ENCODE assay signal across 16 cellular contexts in genomic region chr1:95496792-95497191, GRCh38.
DNase-seq lines count a peak whose midpoint lies in the region; ATAC-seq, FAIRE-seq and TF ChIP-seq lines count a peak whose summit lies in the region.
"Had no signal": no experiment of that assay in that cellular context is flagged by ENCODE, and none has a peak within 500 bp of the region (broad histone marks: within the 10 kb centered on the region; RNA-seq: fewer than 3 reads in every experiment).

No MANE protein-coding gene starts in this region.

- ATAC-seq in HepG2 (no peak), right lobe of liver (no peak), HG03439 (IDR thresholded peaks at IDR 0.05; ENCODE audit: unreplicated experiment) (no peak)
- no peak for ATAC-seq in activated CD8-positive, alpha-beta T cell treated with anti-CD3 and anti-CD28 coated beads, Interleukin-2, amount 10 ng/mL, durations not matched to agents 7 days and 5 days

- H4K5ac ChIP-seq in H1 (ENCODE audit: insufficient read length, low read depth, low read length) (no peak overlapping the region), mesendoderm (ENCODE audit: low read length) (no peak overlapping the region)

- no peaks in the 10 kb centered on the region for H3K23me2 ChIP-seq in H1 (ENCODE audit: low read depth, low read length)

- H2BK20ac ChIP-seq in H1 (ENCODE audit: low read length), result no peak overlapping the region

- no peak overlapping the region for H2BK12ac ChIP-seq in H1 (ENCODE audit: low read depth, low read length)

- no TSS peak for BruUV-seq in HepG2 (replicated peaks; lab: Mats Ljungman, UMichigan)

- no peak for DNase-seq in HepG2 (ENCODE audit: low spot score)
- no peak for DNase-seq in right lobe of liver
- DNase-seq in H1 (ENCODE audit: low read depth in 1 of 2, low spot score in 2 of 2), result no peak
- DNase-seq in mesendoderm, result peak; percentile 47
- no peak for DNase-seq in activated CD8-positive, alpha-beta T cell treated with anti-CD3 and anti-CD28 coated beads, Interleukin-2, amount 10 ng/mL, durations not matched to agents 7 days and 5 days
- DNase-seq in GM20000 (ENCODE audit: low spot score), result no peak
- DNase-seq: CD4-positive, CD25-positive, alpha-beta regulatory T cell; DMS53; GF-D8; GM23248; H9; KBM-7 had no signal

- no peaks in the 10 kb centered on the region for H3K79me2 ChIP-seq in HepG2 (ENCODE audit: insufficient read depth, low read length)
- no peaks in the 10 kb centered on the region for H3K79me2 ChIP-seq in H1 (ENCODE audit: control insufficient read depth in 1 of 2, insufficient read depth in 2 of 2, low read length in 2 of 2)
- no peaks in the 10 kb centered on the region for H3K79me2 ChIP-seq in mesendoderm (ENCODE audit: control insufficient read depth, insufficient read depth, low read length)

- H3K79me1 ChIP-seq in H1 (ENCODE audit: low read depth, low read length) (no peaks in the 10 kb centered on the region), mesendoderm (ENCODE audit: low read length) (no peaks in the 10 kb centered on the region)

- H4K91ac ChIP-seq in H1 (replicated peaks; ENCODE audit: insufficient read length, low read length), result no peak overlapping the region

- H3K9me3 ChIP-seq in HepG2 (ENCODE audit: low read length) (no peaks in the 10 kb centered on the region), right lobe of liver (no peaks in the 10 kb centered on the region), H1 (ENCODE audit: insufficient read depth in 2 of 2, low read depth in 1 of 2, low read length in 1 of 2) (no peaks in the 10 kb centered on the region)

- H3K27me3 ChIP-seq in HepG2 (ENCODE audit: control insufficient read depth in 1 of 2, insufficient read depth in 2 of 2, low read length in 2 of 2) (no peaks in the 10 kb centered on the region), right lobe of liver (no peaks in the 10 kb centered on the region), H1 (replicated peaks in 1 of 4; ENCODE audit: control insufficient read depth in 3 of 4, extremely low read depth in 1 of 4, insufficient read depth in 3 of 4, low read length in 3 of 4) (no peaks in the 10 kb centered on the region), mesendoderm (ENCODE audit: insufficient read depth, low read length, poor library complexity) (no peaks in the 10 kb centered on the region)
- H3K27me3 ChIP-seq: BLaER1 treated with 17β-estradiol and CSF1 and Interleukin-3, amounts not matched to agents 10 nM and 100 nM had no signal

- no peak for TF ChIP-seq RAD21 in HepG2 (CRISPR knock-in tag; IDR thresholded peaks at IDR 0.05)
- no peak for TF ChIP-seq RAD21 in H1 (IDR thresholded peaks at IDR 0.05 in 1 of 2, conservative IDR thresholded peaks at IDR 0.05 in 1 of 2; ENCODE audit: low read depth in 2 of 2, low read length in 2 of 2)

- H2BK120ac ChIP-seq in H1 (replicated peaks; ENCODE audit: low read depth, low read length), result no peak overlapping the region
- H2BK120ac ChIP-seq in mesendoderm (ENCODE audit: low read depth, low read length), result no peak overlapping the region

- no peak overlapping the region for H3K27ac Mint-ChIP-seq in activated CD8-positive, alpha-beta T cell treated with anti-CD3 and anti-CD28 coated beads, Interleukin-2, amount 10 ng/mL, durations not matched to agents 7 days and 5 days
- H3K27ac Mint-ChIP-seq: CD4-positive, CD25-positive, alpha-beta regulatory T cell; H9 had no signal

- H3K4me1 ChIP-seq in HepG2 (ENCODE audit: insufficient read depth, low read length), result no peaks in the 10 kb centered on the region
- no peaks in the 10 kb centered on the region for H3K4me1 ChIP-seq in right lobe of liver
- peaks cover 0 to 14% (median 4%) of the 10 kb centered on the region in 4 experiments; a peak in 3 of 7 replicates for H3K4me1 ChIP-seq in H1 (replicated peaks in 1 of 4; ENCODE audit: control insufficient read depth in 3 of 4, insufficient read depth in 4 of 4, low read length in 3 of 4)
- no peaks in the 10 kb centered on the region for H3K4me1 ChIP-seq in mesendoderm (ENCODE audit: control insufficient read depth, low read depth, low read length)
- H3K4me1 ChIP-seq: BLaER1 treated with 17β-estradiol and CSF1 and Interleukin-3, amounts not matched to agents 10 nM and 100 nM had no signal

- no peak overlapping the region for H3K23ac ChIP-seq in H1 (ENCODE audit: insufficient read length)
- no peak overlapping the region for H3K23ac ChIP-seq in mesendoderm (ENCODE audit: low read length)

- H2AK5ac ChIP-seq in H1 (ENCODE audit: low read depth, low read length) (no peak overlapping the region), mesendoderm (ENCODE audit: low read length) (no peak overlapping the region)

- POLR2A ChIA-PET in HepG2 (lab: Yijun Ruan, JAX) (no interaction called here), H1 (lab: Charles Lee; ENCODE audit: partially characterized antibody) (no interaction called here)
- POLR2A ChIA-PET in activated CD8-positive, alpha-beta T cell treated with anti-CD3 and anti-CD28 coated beads, Interleukin-2, amount 10 ng/mL, durations not matched to agents 7 days and 5 days (lab: Charles Lee), result no interaction called here

- H3K4me2 ChIP-seq in HepG2 (ENCODE audit: low read depth, low read length) (no peak overlapping the region), H1 (ENCODE audit: insufficient read depth in 1 of 2, low read depth in 2 of 2, low read length in 2 of 2) (no peak overlapping the region), mesendoderm (ENCODE audit: low read length) (no peak overlapping the region)
- H3K4me2 ChIP-seq: BLaER1 treated with 17β-estradiol and CSF1 and Interleukin-3, amounts not matched to agents 10 nM and 100 nM had no signal

- TF ChIP-seq POLR2A in HepG2 (IDR thresholded peaks at IDR 0.05; ENCODE audit: insufficient read depth in 1 of 2, low read depth in 2 of 2, low read length in 2 of 2) (no peak), right lobe of liver (IDR thresholded peaks at IDR 0.05) (no peak), H1 (IDR thresholded peaks at IDR 0.05; ENCODE audit: control extremely low read depth in 1 of 2, low read depth in 2 of 2, low read length in 2 of 2) (no peak)

- no peaks in the 10 kb centered on the region for H3K36me3 ChIP-seq in HepG2 (replicated peaks in 1 of 2; ENCODE audit: control insufficient read depth in 1 of 2, insufficient read depth in 2 of 2, low read length in 2 of 2)
- no peaks in the 10 kb centered on the region for H3K36me3 ChIP-seq in right lobe of liver
- no peaks in the 10 kb centered on the region for H3K36me3 ChIP-seq in H1 (ENCODE audit: control insufficient read depth in 2 of 4, insufficient read depth in 4 of 4, low read length in 3 of 4)
- no peaks in the 10 kb centered on the region for H3K36me3 ChIP-seq in mesendoderm (ENCODE audit: control insufficient read depth, insufficient read depth, low read length)
- H3K36me3 ChIP-seq: BLaER1 treated with 17β-estradiol and CSF1 and Interleukin-3, amounts not matched to agents 10 nM and 100 nM had no signal

- no peak overlapping the region for H2BK15ac ChIP-seq in H1 (ENCODE audit: low read length)
- H2BK15ac ChIP-seq in mesendoderm (replicated peaks; ENCODE audit: low read depth), result no peak overlapping the region

- intact Hi-C loops in HepG2 (cut with micrococcal nuclease; ENCODE audit: unreplicated experiment), result no loop called here
- intact Hi-C loops in right lobe of liver (cut with DNase I), result no loop called here

- H3K9me3 Mint-ChIP-seq in activated CD8-positive, alpha-beta T cell treated with anti-CD3 and anti-CD28 coated beads, Interleukin-2, amount 10 ng/mL, durations not matched to agents 7 days and 5 days (ENCODE audit: insufficient read depth), result no peaks in the 10 kb centered on the region
- H3K9me3 Mint-ChIP-seq: H9 had no signal

- in situ Hi-C loops in HepG2 (cut with HindIII; ENCODE audit: extremely low pct_ligation_motif_present, low pct_unique_long_range_greater_than_20kb), result no loop called here

- H2BK5ac ChIP-seq in H1 (ENCODE audit: low read depth, low read length) (no peak overlapping the region), mesendoderm (ENCODE audit: low read length) (no peak overlapping the region)

- H3K56ac ChIP-seq in H1 (replicated peaks; ENCODE audit: insufficient read length, low read depth, low read length) (no peak overlapping the region), mesendoderm (ENCODE audit: low read length) (no peak overlapping the region)

- WGBS in HepG2 (ENCODE audit: low lambda C conversion rate), result 10% methylated on average over 6 of the region's 6 CpGs
- WGBS in right lobe of liver (ENCODE audit: insufficient coverage, low coverage, low lambda C conversion rate, missing lambda C conversion rate), result 70% methylated on average over 6 of the region's 6 CpGs
- WGBS in H1 (ENCODE audit: extremely low coverage in 1 of 2, insufficient coverage in 1 of 2, insufficient read length in 1 of 2, insufficient replicate concordance in 2 of 2, low coverage in 1 of 2, low lambda C conversion rate in 2 of 2, missing lambda C conversion rate in 1 of 2), 2 experiments, result 82% methylated on average over 6 of the region's 6 CpGs; no CpG with 5 or more reads in 1 of the 2 experiments
- no CpG with 5 or more reads among the region's 6 CpGs for WGBS in mesendoderm (ENCODE audit: extremely low coverage, insufficient coverage, low lambda C conversion rate)

- TF ChIP-seq EP300 in HepG2 (IDR thresholded peaks at IDR 0.05; ENCODE audit: low read depth in 2 of 2, low read length in 2 of 2) (no peak), HepG2 (CRISPR knock-in tag; IDR thresholded peaks at IDR 0.05; ENCODE audit: borderline replicate concordance) (no peak), H1 (IDR thresholded peaks at IDR 0.05; ENCODE audit: borderline replicate concordance in 1 of 2, low read depth in 2 of 2, low read length in 2 of 2) (no peak)

- H3K4me3 ChIP-seq in HepG2 (replicated peaks in 1 of 3; ENCODE audit: insufficient read depth in 1 of 3, low read depth in 2 of 3, low read length in 3 of 3), result no peak overlapping the region
- H3K4me3 ChIP-seq in right lobe of liver, result no peak overlapping the region
- H3K4me3 ChIP-seq in H1 (ENCODE audit: extremely low read depth in 1 of 4, insufficient read depth in 2 of 4, low read depth in 3 of 4, low read length in 4 of 4), result no peak overlapping the region
- no peak overlapping the region for H3K4me3 ChIP-seq in mesendoderm (ENCODE audit: low read length)
- H3K4me3 ChIP-seq: BLaER1 treated with 17β-estradiol and CSF1 and Interleukin-3, amounts not matched to agents 10 nM and 100 nM; GM23248 had no signal

- H2AFZ ChIP-seq in HepG2 (ENCODE audit: low read length), result no peak overlapping the region
- no peak overlapping the region for H2AFZ ChIP-seq in H1 (ENCODE audit: low read length)
- H2AFZ ChIP-seq: GM23248 had no signal

- FAIRE-seq in HepG2 (lab: Jason Lieb, UNC) (no peak), H1 (lab: Jason Lieb, UNC) (no peak)
- FAIRE-seq: HTR-8/SVneo had no signal

- TF ChIP-seq CTCF in HepG2 (CRISPR knock-in tag; IDR thresholded peaks at IDR 0.05) (no peak), right lobe of liver (IDR thresholded peaks at IDR 0.05) (no peak), H1 (IDR thresholded peaks at IDR 0.05; ENCODE audit: control extremely low read depth in 1 of 3, insufficient read depth in 1 of 3, low read depth in 1 of 3, low read length in 3 of 3) (no peak), GM20000 (IDR thresholded peaks at IDR 0.05; ENCODE audit: extremely low read depth, missing control alignments) (no peak)

- H4K8ac ChIP-seq in H1 (ENCODE audit: extremely low read depth, insufficient read depth, low read length) (no peak overlapping the region), mesendoderm (ENCODE audit: low read depth, low read length) (no peak overlapping the region)

- H3K9ac ChIP-seq in HepG2 (ENCODE audit: insufficient read depth, low read depth, low read length) (no peak overlapping the region), H1 (replicated peaks in 1 of 4; ENCODE audit: extremely low read depth in 1 of 4, low read depth in 3 of 4, low read length in 3 of 4) (no peak overlapping the region), mesendoderm (ENCODE audit: low read length) (no peak overlapping the region)
- H3K9ac ChIP-seq: BLaER1 treated with 17β-estradiol and CSF1 and Interleukin-3, amounts not matched to agents 10 nM and 100 nM; GM23248 had no signal

- H3K27ac ChIP-seq in HepG2 (ENCODE audit: extremely low read length, insufficient read depth, low read length) (no peak overlapping the region), right lobe of liver (no peak overlapping the region), H1 (ENCODE audit: low read depth, low read length) (no peak overlapping the region), mesendoderm (ENCODE audit: low read depth, low read length) (no peak overlapping the region)
- H3K27ac ChIP-seq: 22Rv1; BLaER1 treated with 17β-estradiol and CSF1 and Interleukin-3, amounts not matched to agents 10 nM and 100 nM; GM23248 had no signal

- no peaks in the 10 kb centered on the region for H3K27me3 Mint-ChIP-seq in activated CD8-positive, alpha-beta T cell treated with anti-CD3 and anti-CD28 coated beads, Interleukin-2, amount 10 ng/mL, durations not matched to agents 7 days and 5 days (ENCODE audit: low read depth)
- H3K27me3 Mint-ChIP-seq: CD4-positive, CD25-positive, alpha-beta regulatory T cell had no signal

- H3K4ac ChIP-seq in H1 (replicated peaks; ENCODE audit: insufficient read length, low read depth, low read length) (no peak overlapping the region), mesendoderm (ENCODE audit: low read depth, low read length) (no peak overlapping the region)

- H3K14ac ChIP-seq in H1 (ENCODE audit: insufficient read length), result no peak overlapping the region

- no peaks in the 10 kb centered on the region for H3K36me3 Mint-ChIP-seq in activated CD8-positive, alpha-beta T cell treated with anti-CD3 and anti-CD28 coated beads, Interleukin-2, amount 10 ng/mL, durations not matched to agents 7 days and 5 days (ENCODE audit: low read depth)
- H3K36me3 Mint-ChIP-seq: CD4-positive, CD25-positive, alpha-beta regulatory T cell had no signal

- no peak overlapping the region for H3K4me3 Mint-ChIP-seq in activated CD8-positive, alpha-beta T cell treated with anti-CD3 and anti-CD28 coated beads, Interleukin-2, amount 10 ng/mL, durations not matched to agents 7 days and 5 days
- H3K4me3 Mint-ChIP-seq: CD4-positive, CD25-positive, alpha-beta regulatory T cell; H9 had no signal

- H4K20me1 ChIP-seq in HepG2 (ENCODE audit: insufficient read depth, low read length) (no peaks in the 10 kb centered on the region), H1 (replicated peaks in 1 of 2; ENCODE audit: control insufficient read depth in 1 of 2, insufficient read depth in 2 of 2, low read length in 2 of 2) (no peaks in the 10 kb centered on the region)
- H4K20me1 ChIP-seq: BLaER1 treated with 17β-estradiol and CSF1 and Interleukin-3, amounts not matched to agents 10 nM and 100 nM had no signal

- H3K4me1 Mint-ChIP-seq in activated CD8-positive, alpha-beta T cell treated with anti-CD3 and anti-CD28 coated beads, Interleukin-2, amount 10 ng/mL, durations not matched to agents 7 days and 5 days (ENCODE audit: low read depth), result no peaks in the 10 kb centered on the region
- H3K4me1 Mint-ChIP-seq: CD4-positive, CD25-positive, alpha-beta regulatory T cell had no signal

- H3K18ac ChIP-seq in H1 (ENCODE audit: extremely low read depth, low read length) (no peak overlapping the region), mesendoderm (ENCODE audit: low read length) (no peak overlapping the region)

- CTCF ChIA-PET in HepG2 (lab: Yijun Ruan, JAX; ENCODE audit: low intra/inter-chr PET ratio, low total read pairs) (no interaction called here), H1 (lab: Charles Lee; ENCODE audit: partially characterized antibody) (interaction anchor here (1.2 kb wide), 1 partner anchor 10 kb away, joined by 3 read pairs; no protein-coding TSS in a partner anchor)
- CTCF ChIA-PET in activated CD8-positive, alpha-beta T cell treated with anti-CD3 and anti-CD28 coated beads, Interleukin-2, amount 10 ng/mL, durations not matched to agents 7 days and 5 days (lab: Charles Lee), result no interaction called here

Comparison
In these comparisons a context has a peak if more than half of its experiments do, and no peak if none do; other contexts are left out.
1. Of the 41 proteins assayed by ChIP-seq in both HepG2 and H1: peak only in HepG2: none; only in H1: none; in both: CEBPB; in neither: 40.